In the genomic region with DNA sequence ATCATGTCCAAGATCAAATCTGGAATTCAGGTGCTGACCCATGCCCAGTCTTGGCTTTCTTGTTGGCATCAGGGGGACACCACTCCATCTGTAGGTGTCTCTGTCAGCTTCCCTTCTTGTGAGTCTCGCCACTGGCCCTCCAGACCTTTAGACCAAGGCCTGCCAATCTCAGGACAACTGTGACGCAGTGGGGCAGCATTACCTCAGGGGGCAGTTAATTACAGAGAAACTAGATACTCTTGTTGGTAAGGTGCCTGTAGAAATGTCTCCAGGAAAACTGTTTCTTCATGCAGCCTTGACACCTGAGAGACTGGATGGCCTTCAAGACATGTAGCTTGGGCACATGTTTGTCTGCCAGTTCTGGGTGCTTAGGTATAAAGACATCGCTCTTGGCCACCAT, we compare ENCODE assay signal across 21 cellular contexts. TPM values are rescaled to one million over a fixed set of nuclear protein-coding genes. Genes with fewer than 3 reads are reported as not detected.
A peak's percentile ranks its signal among the peaks of the same experiment; 100 is the strongest.
DNase-seq lines count a peak whose midpoint lies in the region; ATAC-seq, FAIRE-seq and TF ChIP-seq lines count a peak whose summit lies in the region.
"Had no signal": no experiment of that assay in that cellular context is flagged by ENCODE, and none has a peak within 500 bp of the region (broad histone marks: within the 10 kb centered on the region; RNA-seq: fewer than 3 reads in every experiment).

No MANE protein-coding gene starts in this region.

- CTCF ChIA-PET in RWPE1 (lab: Yijun Ruan, JAX), result no interaction called here

- no peak overlapping the region for H2BK15ac ChIP-seq in neuronal stem cell (ENCODE audit: low read length)

- no peak overlapping the region for H3K4me3 ChIP-seq in neuronal stem cell (ENCODE audit: low read length in 2 of 2)
- H3K4me3 ChIP-seq in psoas muscle, result no peak overlapping the region
- H3K4me3 ChIP-seq in small intestine (ENCODE audit: low read depth in 1 of 2, low read length in 2 of 2), result no peak overlapping the region
- H3K4me3 ChIP-seq: BLaER1 had no signal

- ATAC-seq in psoas muscle, result peak in 3 of 4 donors; percentile 46 to 58 (median 47)
- ATAC-seq: CD8-positive, alpha-beta T cell had no signal

- FAIRE-seq in small intestine (lab: Jason Lieb, UNC), result no peak
- FAIRE-seq: A204.1, D721Med, G401.6, GM12891, GM19239 had no signal

- H3K14ac ChIP-seq in neuronal stem cell (ENCODE audit: low read length), result no peak overlapping the region

- H3K18ac ChIP-seq in neuronal stem cell (ENCODE audit: low read length), result peak overlapping the region; percentile 57

- H3K27ac ChIP-seq in neuronal stem cell (replicated peaks; ENCODE audit: low read length), result no peak overlapping the region
- H3K27ac ChIP-seq in psoas muscle, result no peak overlapping the region
- H3K27ac ChIP-seq in small intestine (ENCODE audit: low read depth in 1 of 2, low read length in 1 of 2), result no peak overlapping the region
- no peak overlapping the region for H3K27ac ChIP-seq in RWPE1
- H3K27ac ChIP-seq: BLaER1 had no signal

- H3K4me2 ChIP-seq in neuronal stem cell (ENCODE audit: insufficient read depth, low read length, poor library complexity, severe bottlenecking), result no peak overlapping the region
- H3K4me2 ChIP-seq: BLaER1 had no signal

- H4K91ac ChIP-seq in neuronal stem cell (ENCODE audit: low read depth, low read length, poor library complexity), result no peak overlapping the region

- no peaks in the 10 kb centered on the region for H3K79me1 ChIP-seq in neuronal stem cell (ENCODE audit: low read depth, low read length)

- no peak overlapping the region for H3K9ac ChIP-seq in neuronal stem cell (ENCODE audit: low read depth, low read length, poor library complexity)
- H3K9ac ChIP-seq: BLaER1 had no signal

- DNase-seq in neuronal stem cell (ENCODE audit: low spot score) (no peak), psoas muscle (no peak), small intestine (no peak), RWPE1 (ENCODE audit: low spot score) (no peak)
- DNase-seq in stimulated activated CD4-positive, alpha-beta T cell treated with anti-CD3 and anti-CD28 coated beads, Interleukin-12 subunit alpha, Interleukin-12 subunit beta, amount 100 ng/mL, for 4 hours, result no peak
- DNase-seq: 8988T; ACHN; BE2C; C1 segment of cervical spinal cord; Caco-2; Calu3; CD4-positive, alpha-beta T cell; CD8-positive, alpha-beta T cell; DMS79 treated with DMSO at 0.1 percent for 48 hours; GF-D8 had no signal

- no peak overlapping the region for H2BK120ac ChIP-seq in neuronal stem cell (ENCODE audit: low read depth, low read length)

- no peak overlapping the region for H3K4ac ChIP-seq in neuronal stem cell (ENCODE audit: low read length)

- POLR2A ChIA-PET in RWPE1 (lab: Yijun Ruan, JAX; ENCODE audit: low non-redundant PET), result no interaction called here

- no peak overlapping the region for H4K8ac ChIP-seq in neuronal stem cell (ENCODE audit: low read depth, low read length)

- H2AK5ac ChIP-seq in neuronal stem cell (ENCODE audit: low read depth, low read length), result no peak overlapping the region

- no CpG with 5 or more reads among the region's 3 CpGs for WGBS in neuronal stem cell (ENCODE audit: extremely low coverage in 2 of 2, insufficient read length in 2 of 2, insufficient replicate concordance in 1 of 2), 2 donors
- WGBS in psoas muscle, 3 donors, result 53 to 59% (median 55%) methylated on average over 3 of the region's 3 CpGs
- 86 to 92% (median 90%) methylated on average over 3 of the region's 3 CpGs for WGBS in small intestine, 3 donors

- H2BK5ac ChIP-seq in neuronal stem cell (ENCODE audit: low read length), result no peak overlapping the region

- H3K36me3 ChIP-seq in neuronal stem cell (replicated peaks in 1 of 2; ENCODE audit: control insufficient read depth in 2 of 2, insufficient read depth in 2 of 2, low read length in 2 of 2) (no peaks in the 10 kb centered on the region), psoas muscle (ENCODE audit: insufficient read depth in 1 of 2, low read depth in 1 of 2) (no peaks in the 10 kb centered on the region), small intestine (ENCODE audit: control insufficient read depth in 2 of 2, insufficient read depth in 2 of 2, low read length in 2 of 2) (no peaks in the 10 kb centered on the region)
- H3K36me3 ChIP-seq: BE2C, BLaER1 had no signal

- TF ChIP-seq CTCF in psoas muscle (IDR thresholded peaks at IDR 0.05) (no peak), RWPE1 (conservative IDR thresholded peaks at IDR 0.05; ENCODE audit: low read depth) (no peak)

- H3K23ac ChIP-seq in neuronal stem cell (ENCODE audit: low read depth, low read length, poor library complexity), result no peak overlapping the region

- H3K4me1 ChIP-seq in neuronal stem cell (ENCODE audit: control insufficient read depth in 2 of 2, insufficient read depth in 1 of 2, low read depth in 1 of 2, low read length in 2 of 2), result no peaks in the 10 kb centered on the region
- H3K4me1 ChIP-seq in psoas muscle, result no peaks in the 10 kb centered on the region
- H3K4me1 ChIP-seq in small intestine (ENCODE audit: control insufficient read depth in 2 of 2, insufficient read depth in 1 of 2, low read depth in 1 of 2, low read length in 1 of 2), result no peaks in the 10 kb centered on the region
- H3K4me1 ChIP-seq: BE2C, BLaER1, Caco-2 had no signal

- H2BK12ac ChIP-seq in neuronal stem cell (ENCODE audit: low read length), result no peak overlapping the region

- H3K9me3 ChIP-seq in neuronal stem cell (replicated peaks in 1 of 2; ENCODE audit: control insufficient read depth in 2 of 2, insufficient read depth in 1 of 2, low read depth in 1 of 2, low read length in 2 of 2), result no peaks in the 10 kb centered on the region
- H3K9me3 ChIP-seq in psoas muscle, result no peaks in the 10 kb centered on the region
- no peaks in the 10 kb centered on the region for H3K9me3 ChIP-seq in small intestine (ENCODE audit: control insufficient read depth, low read depth)
- H3K9me3 ChIP-seq: BE2C, BLaER1, Caco-2 had no signal

- intact Hi-C loops in psoas muscle (cut with DNase I), result no loop called here

- no peak overlapping the region for H2AFZ ChIP-seq in neuronal stem cell (ENCODE audit: low read length)

- H3K27me3 ChIP-seq in neuronal stem cell (ENCODE audit: control insufficient read depth in 3 of 3, insufficient read depth in 3 of 3, low read depth in 1 of 3, low read length in 3 of 3) (no peaks in the 10 kb centered on the region), psoas muscle (ENCODE audit: insufficient read depth in 3 of 3, low read length in 2 of 3) (no peaks in the 10 kb centered on the region), small intestine (ENCODE audit: control insufficient read depth in 2 of 2, insufficient read depth in 2 of 2, low read length in 2 of 2) (no peaks in the 10 kb centered on the region)
- H3K27me3 ChIP-seq: BE2C, BLaER1 had no signal

RNA-seq across cellular contexts. Expression of a gene that starts 46.7 kb away (rescaled TPM):
- 17.9 TPM for polyA plus RNA-seq in neuronal stem cell (2013, experiment 1 of 2)
- 19.5 TPM for polyA plus RNA-seq in neuronal stem cell (2013, experiment 2 of 2)
- 1 to 10 TPM; 1.1 to 3.6 (median 1.2) TPM for total RNA-seq in psoas muscle
- polyA plus RNA-seq in psoas muscle, result under 1 TPM; 0.51 to 0.67 (median 0.57) TPM
- 1 to 10 TPM; 1.8 to 6.5 (median 2.2) TPM for polyA plus RNA-seq in small intestine
- total RNA-seq: CD8-positive, alpha-beta T cell had no signal
